ENCODE assay signal across 21 cellular contexts in the genomic region with DNA sequence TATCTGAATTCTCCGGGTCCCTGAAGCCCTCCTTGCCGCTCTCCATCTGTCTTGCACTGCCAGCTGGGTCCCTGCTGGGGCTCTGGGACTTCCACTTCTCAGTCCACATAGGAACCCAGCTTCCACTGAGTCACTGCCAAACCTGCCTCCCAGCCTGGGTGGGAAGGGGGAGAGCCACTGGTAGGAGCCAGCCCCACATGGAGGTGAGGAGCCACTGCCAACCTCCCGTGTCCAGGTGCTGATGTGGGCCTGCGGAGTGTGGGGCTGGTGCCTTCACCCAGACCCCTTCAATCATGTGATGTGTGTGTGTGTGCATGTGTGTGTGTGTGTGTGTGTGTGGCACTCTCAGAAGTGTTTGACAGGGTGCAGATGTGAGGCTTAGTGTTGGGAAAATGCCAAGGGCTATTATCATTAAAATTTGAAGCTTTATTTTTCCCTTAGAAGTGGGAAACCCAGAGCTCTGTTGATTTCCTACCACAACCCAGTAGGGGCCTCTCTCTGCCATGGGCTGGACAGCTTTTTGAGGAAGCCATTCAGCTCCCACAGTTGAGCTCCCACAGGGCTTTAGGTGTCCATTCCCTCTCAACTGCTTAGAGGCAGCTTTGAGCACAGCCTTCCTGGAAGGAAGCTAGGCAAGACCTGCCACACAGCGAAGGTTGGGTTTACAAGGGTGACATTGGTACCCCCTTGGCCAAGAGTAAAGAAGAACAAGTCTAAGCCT.
"Had no signal": no experiment of that assay in that cellular context is flagged by ENCODE, and none has a peak within 500 bp of the region (broad histone marks: within the 10 kb centered on the region; RNA-seq: fewer than 3 reads in every experiment).

No MANE protein-coding gene starts in this region.

- H3K27me3 ChIP-seq: hepatocyte, pancreas, transverse colon, uterus had no signal

- DNase-seq: activated CD4-positive, alpha-beta T cell treated with anti-CD3 and anti-CD28 coated beads for 4 hours; activated CD4-positive, alpha-beta T cell treated with anti-CD3 and anti-CD28 coated beads, Interleukin-2, amount 50 U/mL, for 48 hours; activated CD4-positive, CD25-positive, alpha-beta regulatory T cell; activated CD8-positive, alpha-beta memory T cell treated with anti-CD3 and anti-CD28 coated beads, Interleukin-2, amount 50 U/mL, for 48 hours; activated naive CD4-positive, alpha-beta T cell; activated naive CD8-positive, alpha-beta T cell treated with anti-CD3 and anti-CD28 coated beads for 36 hours; activated T-cell treated with anti-CD3 and anti-CD28 coated beads, Interleukin-2, amount 50 U/mL, for 4 hours; central memory CD4-positive, alpha-beta T cell; effector memory CD4-positive, alpha-beta T cell; glutamatergic neuron; stimulated activated CD4-positive, alpha-beta T cell treated with anti-CD3 and anti-CD28 coated beads, Interleukin-2, amount 100 ng/mL, for 48 hours; stimulated activated CD8-positive, alpha-beta memory T cell treated with anti-CD3 and anti-CD28 coated beads, Interleukin-4, amount 100 ng/mL, for 48 hours; stimulated activated naive B cell treated with anti-CD40 and anti-IgM and Interleukin-4, amounts not matched to agents 10 μg/mL and 1 μg/mL and 100 μg/mL, for 72 hours; T1000; uterus had no signal

- ATAC-seq: activated T-cell treated with anti-CD3 and anti-CD28 coated beads, Interleukin-2, amount 50 U/mL, for 4 hours; esophagus mucosa; pancreas; sciatic nerve; stimulated activated naive B cell treated with anti-CD40 and anti-IgM and Interleukin-4, amounts not matched to agents 10 μg/mL and 1 μg/mL and 100 μg/mL, for 72 hours had no signal

- H3K27ac ChIP-seq: hepatocyte, pancreas, uterus had no signal

- H3K4me3 ChIP-seq: hepatocyte, pancreas, smooth muscle cell, transverse colon, uterus had no signal
